ENCODE assay signal across 15 cellular contexts in the genomic region with DNA sequence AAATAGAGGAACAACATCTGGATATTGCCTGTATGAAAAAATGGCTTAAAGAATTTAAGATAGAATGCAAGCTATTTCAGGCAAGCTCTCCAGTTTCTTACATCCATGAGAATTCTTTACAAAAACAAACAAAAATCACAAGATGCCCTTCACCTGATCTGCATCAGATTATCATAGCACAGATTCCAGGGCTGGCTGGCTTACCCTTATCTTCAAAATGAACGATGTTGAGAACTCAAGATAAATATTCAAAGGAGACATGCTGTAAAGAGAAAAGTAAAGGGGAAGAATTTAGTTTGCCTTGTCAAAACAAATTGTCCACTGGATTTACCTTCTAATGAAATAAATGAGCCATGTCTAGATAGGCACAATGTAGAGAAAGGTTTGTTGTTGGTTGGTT.
"Had no signal": no experiment of that assay in that cellular context is flagged by ENCODE, and none has a peak within 500 bp of the region (broad histone marks: within the 10 kb centered on the region; RNA-seq: fewer than 3 reads in every experiment).

No MANE protein-coding gene starts in this region.

- H3K27me3 ChIP-seq: colonic mucosa, heart right ventricle, transverse colon, vagina had no signal

- DNase-seq: activated CD4-positive, alpha-beta T cell treated with anti-CD3 and anti-CD28 coated beads for 36 hours; activated CD4-positive, alpha-beta T cell treated with anti-CD3 and anti-CD28 coated beads, Interleukin-2, amount 50 U/mL, for 48 hours; activated gamma-delta T cell; amygdala; caudate nucleus; colonic mucosa; erythroblast; heart right ventricle; kidney glomerular epithelial cell; posterior cingulate gyrus; stimulated activated CD4-positive, alpha-beta T cell treated with anti-CD3 and anti-CD28 coated beads, Interleukin-2, amount 100 ng/mL, for 24 hours; stimulated activated naive CD4-positive, alpha-beta T cell treated with Interleukin-2 at 50 U/mL for 16 hours; SW 1271; transverse colon had no signal

- H3K27ac ChIP-seq: colonic mucosa, heart right ventricle, transverse colon, vagina had no signal

- H3K4me1 ChIP-seq: colonic mucosa, transverse colon, vagina had no signal

- H3K9me3 ChIP-seq: colonic mucosa, heart right ventricle, transverse colon, vagina had no signal

- H3K36me3 ChIP-seq: colonic mucosa, heart right ventricle, transverse colon, vagina had no signal

- H3K4me3 ChIP-seq: colonic mucosa, heart right ventricle, transverse colon, vagina had no signal
